In genomic region chr19:36418287-36419001, GRCh38 we compare ENCODE assay signal across 8 cellular contexts. TPM values are rescaled to one million over a fixed set of nuclear protein-coding genes. Genes with fewer than 3 reads are reported as not detected.
DNase-seq lines count a peak whose midpoint lies in the region; ATAC-seq and TF ChIP-seq lines count a peak whose summit lies in the region.

Gene ZFP82 (minus strand): TSS chr19:36418644. CDS start chr19:36409789, 8,855 bp downstream.

- ATAC-seq in GM19438 (IDR thresholded peaks at IDR 0.05; ENCODE audit: low read depth, unreplicated experiment) = peak; percentile 66

- H3K4me3 ChIP-seq in BLaER1 (peak within 1 kb of the TSS; percentile 88), HUES64 (ENCODE audit: low read length) (peak within 1 kb of the TSS; percentile 95)

- peak within 1 kb of the TSS; percentile 92 for H3K4me2 ChIP-seq in BLaER1

- peaks cover 33% of the 10 kb centered on the region for H3K36me3 ChIP-seq in BLaER1
- H3K36me3 ChIP-seq in HUES64 (ENCODE audit: insufficient read depth, low read length) = peaks cover 9% of the 10 kb centered on the region

- H3K4me1 ChIP-seq in BLaER1 = peaks cover 18% of the 10 kb centered on the region
- peaks cover 9% of the 10 kb centered on the region; the same call in 1 of the 2 replicates for H3K4me1 ChIP-seq in HUES64 (ENCODE audit: insufficient read depth, low read length)

- no peak for TF ChIP-seq CTCF in RWPE1 (conservative IDR thresholded peaks at IDR 0.05; ENCODE audit: low read depth)

- no peaks in the 10 kb centered on the region for H4K20me1 ChIP-seq in BLaER1

- H3K27ac ChIP-seq in BLaER1 (peak within 1 kb of the TSS; percentile 94), HUES64 (ENCODE audit: low read depth, low read length) (0 out of 2 replicates have a peak within 1 kb of the TSS, but pooled peaks have one; percentile 37), RWPE1 (no peak within 1 kb of the TSS)

- H3K9ac ChIP-seq in BLaER1 = peak within 1 kb of the TSS; percentile 91
- H3K9ac ChIP-seq in HUES64 (ENCODE audit: low read depth, low read length) = peak within 1 kb of the TSS; percentile 91

- POLR2A ChIA-PET in RWPE1 (lab: Yijun Ruan, JAX; ENCODE audit: low non-redundant PET) = no interaction called here

- DNase-seq in RWPE1 (ENCODE audit: low spot score) (peak; percentile 33), germinal center (ENCODE audit: low spot score) (peak; percentile 93), occipital lobe (lab: John Stamatoyannopoulos, UW) (peak; percentile 72), superior temporal gyrus (ENCODE audit: extremely low spot score) (peak; percentile 83)
- DNase-seq in activated naive CD4-positive, alpha-beta T cell treated with Interleukin-2 at 50 U/mL for 16 hours = peak; percentile 79

- CTCF ChIA-PET in RWPE1 (lab: Yijun Ruan, JAX) = no interaction called here

- WGBS in HUES64 = under 1% methylated on average over 70 of the region's 70 CpGs

- no peaks in the 10 kb centered on the region for H3K27me3 ChIP-seq in BLaER1
- H3K27me3 ChIP-seq in HUES64 (ENCODE audit: insufficient read depth, low read length) = peaks cover 40% of the 10 kb centered on the region

- H3K9me3 ChIP-seq in BLaER1 (peaks cover 60% of the 10 kb centered on the region), HUES64 (ENCODE audit: insufficient read depth, low read depth, low read length) (no peaks in the 10 kb centered on the region)

RNA-seq across cellular contexts. Expression of gene ZFP82, which starts in this region (rescaled TPM):
- 13.0 TPM for polyA plus RNA-seq in HUES64 (2013, experiment 1 of 2)
- 14.3 TPM for polyA plus RNA-seq in HUES64 (2013, experiment 2 of 2)
- 45.5 TPM for total RNA-seq in occipital lobe

Comparison
In these comparisons a context has a peak if more than half of its experiments do, and no peak if none do; other contexts are left out.
1. DNase-seq: peak in every context shown above with its lines; median percentile 93 in germinal center; 83 in superior temporal gyrus; 79 in activated naive CD4-positive, alpha-beta T cell treated with Interleukin-2 at 50 U/mL for 16 hours; 72 in occipital lobe; 33 in RWPE1.